ENCODE assay signal across 30 cellular contexts in genomic region chr9:114050646-114051045, GRCh38. TPM values are rescaled to one million over a fixed set of nuclear protein-coding genes. Genes with fewer than 3 reads are reported as not detected.
"Had no signal": no experiment of that assay in that cellular context is flagged by ENCODE, and none has a peak within 500 bp of the region (broad histone marks: within the 10 kb centered on the region; RNA-seq: fewer than 3 reads in every experiment).

No MANE protein-coding gene starts in this region.

- DNase-seq: activated CD4-positive, alpha-beta memory T cell treated with anti-CD3 and anti-CD28 coated beads, Interleukin-2, amount 10 ng/mL, durations not matched to agents 7 days and 5 days; activated CD4-positive, alpha-beta T cell treated with anti-CD3 and anti-CD28 coated beads, Interleukin-2, amount 10 ng/mL, durations not matched to agents 7 days and 5 days; activated CD4-positive, CD25-positive, alpha-beta regulatory T cell treated with anti-CD3 and anti-CD28 coated beads, Interleukin-2, amount 50 U/mL, for 72 hours; activated naive CD4-positive, alpha-beta T cell; activated T-cell treated with anti-CD3 and anti-CD28 coated beads, Interleukin-2, amount 50 U/mL, for 48 hours; foreskin fibroblast; heart left ventricle; hypothalamus; kidney glomerular epithelial cell; left ventricle myocardium inferior; retina; stimulated activated CD4-positive, alpha-beta T cell treated with anti-CD3 and anti-CD28 coated beads, Interleukin-4, amount 100 ng/mL, for 24 hours; stimulated activated naive B cell treated with anti-CD40 and anti-IgM and Interleukin-4, amounts not matched to agents 10 μg/mL and 1 μg/mL and 100 μg/mL, for 72 hours; stomach had no signal

- H3K4me1 Mint-ChIP-seq: activated CD4-positive, alpha-beta memory T cell treated with anti-CD3 and anti-CD28 coated beads, Interleukin-2, amount 10 ng/mL, durations not matched to agents 7 days and 5 days; activated CD4-positive, alpha-beta T cell treated with anti-CD3 and anti-CD28 coated beads, Interleukin-2, amount 10 ng/mL, durations not matched to agents 7 days and 5 days; central memory CD8-positive, alpha-beta T cell; nephron; T-cell had no signal

- H3K4me3 Mint-ChIP-seq: activated CD4-positive, alpha-beta memory T cell treated with anti-CD3 and anti-CD28 coated beads, Interleukin-2, amount 10 ng/mL, durations not matched to agents 7 days and 5 days; activated CD4-positive, alpha-beta T cell treated with anti-CD3 and anti-CD28 coated beads, Interleukin-2, amount 10 ng/mL, durations not matched to agents 7 days and 5 days; central memory CD8-positive, alpha-beta T cell; dendritic cell treated with granulocyte-macrophage colony-stimulating factor and Interleukin-4, amounts not matched to agents 40 ng/mL and 50 ng/mL, for 4 days; endodermal cell; nephron; stimulated activated naive B cell treated with anti-CD40 and anti-IgM and Interleukin-4, amounts not matched to agents 10 μg/mL and 1 μg/mL and 100 μg/mL, for 72 hours; T-cell had no signal

- H3K36me3 Mint-ChIP-seq: activated naive CD4-positive, alpha-beta T cell treated with anti-CD3 and anti-CD28 coated beads, Interleukin-2, amount 50 U/mL, for 72 hours had no signal

- H3K27ac Mint-ChIP-seq: activated CD4-positive, alpha-beta memory T cell treated with anti-CD3 and anti-CD28 coated beads, Interleukin-2, amount 10 ng/mL, durations not matched to agents 7 days and 5 days; activated CD4-positive, alpha-beta T cell treated with anti-CD3 and anti-CD28 coated beads, Interleukin-2, amount 10 ng/mL, durations not matched to agents 7 days and 5 days; activated naive CD4-positive, alpha-beta T cell treated with anti-CD3 and anti-CD28 coated beads, Interleukin-2, amount 50 U/mL, for 72 hours; dendritic cell treated with granulocyte-macrophage colony-stimulating factor and Interleukin-4, amounts not matched to agents 40 ng/mL and 50 ng/mL, for 4 days; endodermal cell; nephron; T-cell had no signal

- H3K27ac ChIP-seq: breast epithelium, heart left ventricle, left ventricle myocardium inferior, ovary, prostate gland, skin epidermis, stomach, tibial nerve, vagina had no signal

- H3K9me3 Mint-ChIP-seq: activated CD4-positive, alpha-beta memory T cell treated with anti-CD3 and anti-CD28 coated beads, Interleukin-2, amount 10 ng/mL, durations not matched to agents 7 days and 5 days; activated CD4-positive, alpha-beta T cell treated with anti-CD3 and anti-CD28 coated beads, Interleukin-2, amount 10 ng/mL, durations not matched to agents 7 days and 5 days; activated naive CD4-positive, alpha-beta T cell treated with anti-CD3 and anti-CD28 coated beads, Interleukin-2, amount 50 U/mL, for 72 hours; central memory CD8-positive, alpha-beta T cell; dendritic cell treated with granulocyte-macrophage colony-stimulating factor and Interleukin-4, amounts not matched to agents 40 ng/mL and 50 ng/mL, for 4 days; endodermal cell; stimulated activated naive B cell treated with anti-CD40 and anti-IgM and Interleukin-4, amounts not matched to agents 10 μg/mL and 1 μg/mL and 100 μg/mL, for 72 hours; T-cell had no signal

- ATAC-seq: activated naive CD4-positive, alpha-beta T cell treated with anti-CD3 and anti-CD28 coated beads, Interleukin-2, amount 50 U/mL, for 72 hours; esophagus mucosa; sciatic nerve; SK-N-SH treated with all-trans-retinoic acid at 6 μM for 48 hours; stimulated activated naive B cell treated with anti-CD40 and anti-IgM and Interleukin-4, amounts not matched to agents 10 μg/mL and 1 μg/mL and 100 μg/mL, for 72 hours; T-cell had no signal

- H3K27me3 Mint-ChIP-seq: dendritic cell treated with granulocyte-macrophage colony-stimulating factor and Interleukin-4, amounts not matched to agents 40 ng/mL and 50 ng/mL, for 4 days; stimulated activated naive B cell treated with anti-CD40 and anti-IgM and Interleukin-4, amounts not matched to agents 10 μg/mL and 1 μg/mL and 100 μg/mL, for 72 hours had no signal

RNA-seq across cellular contexts. Expression of gene AMBP, which starts 27.5 kb away (rescaled TPM):
- total RNA-seq: activated CD4-positive, alpha-beta memory T cell treated with anti-CD3 and anti-CD28 coated beads, Interleukin-2, amount 10 ng/mL, durations not matched to agents 7 days and 5 days; activated CD4-positive, alpha-beta T cell treated with anti-CD3 and anti-CD28 coated beads, Interleukin-2, amount 10 ng/mL, durations not matched to agents 7 days and 5 days; activated naive CD4-positive, alpha-beta T cell treated with anti-CD3 and anti-CD28 coated beads, Interleukin-2, amount 50 U/mL, for 72 hours; left ventricle myocardium inferior; lung microvascular endothelial cell; sciatic nerve; tibial nerve; vagina had no signal

RNA-seq across cellular contexts. Expression of gene KIF12, which starts 48.4 kb away (rescaled TPM):
- total RNA-seq: activated CD4-positive, alpha-beta memory T cell treated with anti-CD3 and anti-CD28 coated beads, Interleukin-2, amount 10 ng/mL, durations not matched to agents 7 days and 5 days; activated CD4-positive, alpha-beta T cell treated with anti-CD3 and anti-CD28 coated beads, Interleukin-2, amount 10 ng/mL, durations not matched to agents 7 days and 5 days; activated naive CD4-positive, alpha-beta T cell treated with anti-CD3 and anti-CD28 coated beads, Interleukin-2, amount 50 U/mL, for 72 hours; left ventricle myocardium inferior; lung microvascular endothelial cell; tibial nerve; vagina had no signal
